9 cellular contexts compared by ENCODE assay signal in genomic region chr20:40980106-40980827, GRCh38. TPM values are rescaled to one million over a fixed set of nuclear protein-coding genes. Genes with fewer than 3 reads are reported as not detected.
DNase-seq lines count a peak whose midpoint lies in the region; ATAC-seq and TF ChIP-seq lines count a peak whose summit lies in the region.
"Had no signal": no experiment of that assay in that cellular context is flagged by ENCODE, and none has a peak within 500 bp of the region (broad histone marks: within the 10 kb centered on the region; RNA-seq: fewer than 3 reads in every experiment).

No MANE protein-coding gene starts in this region.

- ATAC-seq in GM19035 (IDR thresholded peaks at IDR 0.05; ENCODE audit: unreplicated experiment) (peak; percentile 69), HG03135 (IDR thresholded peaks at IDR 0.05; ENCODE audit: unreplicated experiment) (peak; percentile 77)

- no peak overlapping the region for H3K9ac ChIP-seq in adipocyte (ENCODE audit: low read length)

- H3K36me3 ChIP-seq in GM06990 (ENCODE audit: control insufficient read depth, insufficient read depth, low read length) (no peaks in the 10 kb centered on the region), adipocyte (ENCODE audit: control insufficient read depth, insufficient read depth, low read length, severe bottlenecking) (no peaks in the 10 kb centered on the region), H7 (replicated peaks; ENCODE audit: control insufficient read depth, insufficient read depth, low read length) (no peaks in the 10 kb centered on the region)

- peaks cover 26% of the 10 kb centered on the region for H3K9me3 ChIP-seq in adipocyte (ENCODE audit: control insufficient read depth, low read length)

- H3K27me3 ChIP-seq in GM06990 (replicated peaks; ENCODE audit: control insufficient read depth, insufficient read depth, low read length) (no peaks in the 10 kb centered on the region), adipocyte (replicated peaks; ENCODE audit: control insufficient read depth, insufficient read depth, low read length) (no peaks in the 10 kb centered on the region), H7 (ENCODE audit: control insufficient read depth, insufficient read depth, low read length) (no peaks in the 10 kb centered on the region)

- peaks cover 10% of the 10 kb centered on the region for H3K4me1 ChIP-seq in adipocyte (ENCODE audit: control insufficient read depth, insufficient read depth, low read length)

- DNase-seq in GM06990 (ENCODE audit: extremely low read depth, insufficient read length) (no peak), adipocyte (ENCODE audit: low read depth) (peak; percentile 66), H7 (no peak), SW 1271 (lab: John Stamatoyannopoulos, UW) (no peak), superior temporal gyrus (ENCODE audit: extremely low spot score) (no peak), medulla oblongata (ENCODE audit: extremely low spot score) (no peak)
- DNase-seq: NCI-H69 had no signal

- H3K4me3 ChIP-seq in GM06990 (replicated peaks; ENCODE audit: low read depth, low read length) (peak overlapping the region; percentile 16), adipocyte (ENCODE audit: low read length) (no peak overlapping the region), H7 (ENCODE audit: insufficient read depth, low read depth, low read length) (no peak overlapping the region)

- no peak for TF ChIP-seq CTCF in GM06990 (IDR thresholded peaks at IDR 0.05; ENCODE audit: insufficient read depth, low read length, poor library complexity, severe bottlenecking)

RNA-seq across cellular contexts. Expression of gene TOP1, which starts 48.4 kb away (rescaled TPM):
- total RNA-seq in H7 (2014; rRNA removed; shearing (Covaris generic)) = 16.0 and 22.9 TPM in 2 replicates
